2 cellular contexts compared by ENCODE assay signal in the genomic region with DNA sequence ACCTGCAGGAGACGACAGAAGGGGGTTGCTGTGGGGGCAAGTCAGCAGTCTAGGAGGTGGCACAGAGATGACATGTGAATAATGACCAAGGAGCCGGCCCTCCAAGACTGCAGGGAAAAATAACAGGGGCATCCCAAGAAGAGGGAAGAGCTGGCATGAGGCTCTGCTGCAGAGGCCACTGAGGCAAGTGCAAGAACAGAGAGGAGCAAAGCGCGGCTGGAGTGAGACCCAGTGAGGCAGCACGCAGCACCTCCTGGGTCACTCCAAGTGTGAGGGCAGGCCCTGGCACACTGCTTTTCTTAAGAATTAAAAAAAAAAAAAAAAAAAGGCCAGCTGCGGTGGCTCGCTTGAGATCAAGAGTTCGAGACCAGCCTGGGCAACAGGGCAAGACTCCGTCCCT.
TF ChIP-seq lines count a peak whose summit lies in the region.

No MANE protein-coding gene starts in this region.

TF ChIP-seq in SK-N-SH, 30 proteins besides CTCF, POLR2A, EP300 and RAD21 (continued from another document):
- TF ChIP-seq FOSL2 (IDR thresholded peaks at IDR 0.05; ENCODE audit: borderline replicate concordance, low read depth) (no peak), CHD2 (IDR thresholded peaks at IDR 0.05; ENCODE audit: low read length, partially characterized antibody) (no peak)

TF ChIP-seq in SK-N-SH treated with all-trans-retinoic acid at 6 μM for 48 hours, 23 proteins besides CTCF, POLR2A, EP300 and RAD21 (continued from another document):
- no peak for TF ChIP-seq ISL1 (CRISPR knock-in tag; IDR thresholded peaks at IDR 0.05)
- TF ChIP-seq ZC3H10 (CRISPR knock-in tag; IDR thresholded peaks at IDR 0.05): no peak
- no peak for TF ChIP-seq ZFP3 (CRISPR knock-in tag; IDR thresholded peaks at IDR 0.05)
- TF ChIP-seq, protein P1, sequence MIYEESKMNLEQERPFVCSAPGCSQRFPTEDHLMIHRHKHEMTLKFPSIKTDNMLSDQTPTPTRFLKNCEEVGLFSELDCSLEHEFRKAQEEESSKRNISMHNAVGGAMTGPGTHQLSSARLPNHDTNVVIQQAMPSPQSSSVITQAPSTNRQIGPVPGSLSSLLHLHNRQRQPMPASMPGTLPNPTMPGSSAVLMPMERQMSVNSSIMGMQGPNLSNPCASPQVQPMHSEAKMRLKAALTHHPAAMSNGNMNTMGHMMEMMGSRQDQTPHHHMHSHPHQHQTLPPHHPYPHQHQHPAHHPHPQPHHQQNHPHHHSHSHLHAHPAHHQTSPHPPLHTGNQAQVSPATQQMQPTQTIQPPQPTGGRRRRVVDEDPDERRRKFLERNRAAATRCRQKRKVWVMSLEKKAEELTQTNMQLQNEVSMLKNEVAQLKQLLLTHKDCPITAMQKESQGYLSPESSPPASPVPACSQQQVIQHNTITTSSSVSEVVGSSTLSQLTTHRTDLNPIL (CRISPR knock-in tag; IDR thresholded peaks at IDR 0.05; ENCODE audit: low read depth): no peak
- TF ChIP-seq OSR1 (CRISPR knock-in tag; IDR thresholded peaks at IDR 0.05): no peak
- no peak for TF ChIP-seq BACH2 (CRISPR knock-in tag; IDR thresholded peaks at IDR 0.05; ENCODE audit: borderline replicate concordance)
- no peak for TF ChIP-seq PPARA (CRISPR knock-in tag; IDR thresholded peaks at IDR 0.05; ENCODE audit: borderline replicate concordance)
- no peak for TF ChIP-seq GLIS3 (CRISPR knock-in tag; IDR thresholded peaks at IDR 0.05)
- no peak for TF ChIP-seq ESRRG (CRISPR knock-in tag; IDR thresholded peaks at IDR 0.05)
- TF ChIP-seq ARNTL (CRISPR knock-in tag; IDR thresholded peaks at IDR 0.05; ENCODE audit: borderline replicate concordance, low read depth): no peak
- no peak for TF ChIP-seq ZNF8 (CRISPR knock-in tag; IDR thresholded peaks at IDR 0.05)
- TF ChIP-seq TSHZ2 (CRISPR knock-in tag; IDR thresholded peaks at IDR 0.05): no peak
- TF ChIP-seq TOX (CRISPR knock-in tag; IDR thresholded peaks at IDR 0.05; ENCODE audit: borderline replicate concordance): no peak
- TF ChIP-seq ZNF70 (CRISPR knock-in tag; IDR thresholded peaks at IDR 0.05): no peak
